11 cellular contexts compared by ENCODE assay signal in the genomic region with DNA sequence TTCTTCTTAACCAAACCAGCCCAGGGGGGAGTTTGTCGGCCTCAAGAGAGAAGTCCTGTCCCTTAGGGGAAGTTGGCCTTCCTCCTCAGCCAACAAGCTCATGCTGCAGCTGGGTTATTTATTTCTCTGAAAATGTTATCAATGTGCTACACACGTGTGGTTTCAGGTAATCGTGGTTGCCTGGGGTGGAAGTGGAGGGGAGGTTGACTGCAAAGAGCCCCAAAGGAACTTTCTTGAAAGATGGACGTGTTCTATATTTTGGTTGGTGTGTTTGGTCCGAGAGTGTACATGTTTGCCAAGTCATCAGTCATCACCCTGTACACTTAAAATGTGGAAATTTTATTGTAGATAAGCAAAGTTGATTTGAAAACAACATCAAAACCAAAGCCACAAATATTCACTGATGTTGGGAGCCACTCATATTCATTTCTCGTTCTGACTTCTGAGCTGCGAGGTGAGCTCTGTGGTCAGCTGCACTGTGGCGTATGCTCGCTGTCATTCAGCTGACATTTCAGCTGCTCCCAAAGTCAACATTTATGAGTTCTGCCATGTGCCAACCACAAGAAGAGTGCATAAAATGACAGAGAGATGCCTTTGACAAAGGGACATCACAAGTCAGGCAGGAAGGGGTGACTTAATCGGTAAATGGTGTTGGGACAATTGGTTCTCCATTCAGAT. TPM values are rescaled to one million over a fixed set of nuclear protein-coding genes. Genes with fewer than 3 reads are reported as not detected.
A peak's percentile ranks its signal among the peaks of the same experiment; 100 is the strongest.
DNase-seq lines count a peak whose midpoint lies in the region; ATAC-seq and TF ChIP-seq lines count a peak whose summit lies in the region.
"Had no signal": no experiment of that assay in that cellular context is flagged by ENCODE, and none has a peak within 500 bp of the region (broad histone marks: within the 10 kb centered on the region; RNA-seq: fewer than 3 reads in every experiment).

No MANE protein-coding gene starts in this region.

- 17 to 40% (median 37%) methylated on average over 10 of the region's 10 CpGs for WGBS in stomach, 5 donors

- TF ChIP-seq POLR2A in stomach (IDR thresholded peaks at IDR 0.05) = no peak

- no peak overlapping the region for H3K4me3 ChIP-seq in stomach
- H3K4me3 ChIP-seq: heart right ventricle, thoracic aorta had no signal

- ATAC-seq in HG02852 (IDR thresholded peaks at IDR 0.05; ENCODE audit: unreplicated experiment) = peak; percentile 83

- no peak for TF ChIP-seq CTCF in stomach (IDR thresholded peaks at IDR 0.05)

- TF ChIP-seq EP300 in stomach (IDR thresholded peaks at IDR 0.05) = no peak

- H3K4me1 ChIP-seq in stomach = peaks cover 18 to 60% (median 45%) of the 10 kb centered on the region in 4 donors

- H3K27ac ChIP-seq in stomach = peak overlapping the region; percentile 48 to 88 (median 84)
- H3K27ac ChIP-seq: thoracic aorta had no signal

- DNase-seq in NCI-H2107 treated with DMSO at 0.1 percent for 48 hours (lab: John Stamatoyannopoulos, UW; ENCODE audit: unreplicated experiment) = peak; percentile 27
- DNase-seq in NCI-H2107 (lab: John Stamatoyannopoulos, UW) = no peak
- DNase-seq in NCI-H774 (lab: John Stamatoyannopoulos, UW) = peak; percentile 75
- peak; percentile 54 for DNase-seq in central memory CD4-positive, alpha-beta T cell
- DNase-seq in stomach = no peak
- DNase-seq in AG20443 (ENCODE audit: low spot score) = no peak
- no peak for DNase-seq in H4 (ENCODE audit: low spot score)
- DNase-seq: heart right ventricle had no signal

- peaks cover 0 to 14% (median 0%) of the 10 kb centered on the region in 3 donors for H3K27me3 ChIP-seq in stomach

- peaks cover 0 to 4% (median 0%) of the 10 kb centered on the region in 4 donors for H3K9me3 ChIP-seq in stomach
- H3K9me3 ChIP-seq: thoracic aorta had no signal

- intact Hi-C loops in stomach (cut with DNase I; ENCODE audit: low total_unique reads) = no loop called here

- no peaks in the 10 kb centered on the region for H3K36me3 ChIP-seq in stomach
- H3K36me3 ChIP-seq: heart right ventricle, thoracic aorta had no signal

RNA-seq across cellular contexts. Expression of a gene that starts 26.5 kb away (rescaled TPM):
- 10 to 100 TPM; 17.4 to 84.8 (median 47.2) TPM for total RNA-seq in stomach
- polyA plus RNA-seq in stomach = 10 to 100 TPM in 2 of 3 donors, 1 to 10 TPM in 1; 8.9 to 30.9 (median 21.7) TPM
- 1.2 and 1.3 TPM in 2 replicates for total RNA-seq in H4 (2014; rRNA removed; shearing (Covaris generic))

RNA-seq across cellular contexts. Expression of a gene that starts 59.5 kb away (rescaled TPM):
- 1 to 10 TPM in 1 of 5 donors, under 1 TPM in 2, not detected in 2; under 0.01 to 1.4 (median 0.18) TPM for total RNA-seq in stomach
- polyA plus RNA-seq in stomach = under 1 TPM; 0.19 to 0.80 (median 0.76) TPM
- not detected in 2 replicates for total RNA-seq in H4 (2014; rRNA removed; shearing (Covaris generic))
- polyA plus RNA-seq: AG04450 had no signal

Comparison
In these comparisons a context has a peak if more than half of its experiments do, and no peak if none do; other contexts are left out.
1. DNase-seq: peak in NCI-H2107 treated with DMSO at 0.1 percent for 48 hours (single experiment), NCI-H774 (single experiment) and central memory CD4-positive, alpha-beta T cell (single experiment); none in NCI-H2107 (single experiment), stomach (single experiment), AG20443 (single experiment) and H4 (single experiment).